In genomic region chr6:146870765-146871164, GRCh38 we compare ENCODE assay signal across 13 cellular contexts.
DNase-seq lines count a peak whose midpoint lies in the region; ATAC-seq and TF ChIP-seq lines count a peak whose summit lies in the region.
"Had no signal": no experiment of that assay in that cellular context is flagged by ENCODE, and none has a peak within 500 bp of the region (broad histone marks: within the 10 kb centered on the region; RNA-seq: fewer than 3 reads in every experiment).

No MANE protein-coding gene starts in this region.

- no peak overlapping the region for H4K91ac ChIP-seq in trophoblast cell (ENCODE audit: low read depth, low read length)

- H3K14ac ChIP-seq in trophoblast cell (ENCODE audit: low read length), result no peak overlapping the region

- H4K8ac ChIP-seq in trophoblast cell (ENCODE audit: low read depth, low read length), result no peak overlapping the region

- no peak for TF ChIP-seq CTCF in activated B cell treated with CpG ODN at 0.5 μM for 24 hours (IDR thresholded peaks at IDR 0.05)

- no peaks in the 10 kb centered on the region for H3K79me2 ChIP-seq in trophoblast cell (ENCODE audit: control insufficient read depth, insufficient read depth, low read length, poor library complexity)

- H2AFZ ChIP-seq in trophoblast cell (ENCODE audit: insufficient read depth, low read length, poor library complexity), result no peak overlapping the region
- H2AFZ ChIP-seq: GM23248 had no signal

- H2BK5ac ChIP-seq in trophoblast cell (ENCODE audit: low read depth, low read length, poor library complexity), result no peak overlapping the region

- no peaks in the 10 kb centered on the region for H3K36me3 Mint-ChIP-seq in activated B cell treated with CpG ODN at 0.5 μM for 24 hours (ENCODE audit: low read depth)

- H3K27me3 Mint-ChIP-seq in activated B cell treated with CpG ODN at 0.5 μM for 24 hours, result no peaks in the 10 kb centered on the region

- no peak overlapping the region for H2BK12ac ChIP-seq in trophoblast cell (ENCODE audit: low read length)

- no peak overlapping the region for H2BK120ac ChIP-seq in trophoblast cell (ENCODE audit: insufficient read depth, low read length, poor library complexity)

- no peak overlapping the region for H3K4me3 Mint-ChIP-seq in activated B cell treated with CpG ODN at 0.5 μM for 24 hours

- no peaks in the 10 kb centered on the region for H3K9me3 ChIP-seq in trophoblast cell (ENCODE audit: insufficient read depth, low read depth, low read length)
- H3K9me3 ChIP-seq: BLaER1 treated with 17β-estradiol and CSF1 and Interleukin-3, amounts not matched to agents 10 nM and 100 nM; gastroesophageal sphincter had no signal

- no peak overlapping the region for H3K9ac ChIP-seq in trophoblast cell (ENCODE audit: low read length)
- H3K9ac ChIP-seq: BLaER1 treated with 17β-estradiol and CSF1 and Interleukin-3, amounts not matched to agents 10 nM and 100 nM; GM23248 had no signal

- CTCF ChIA-PET in activated B cell treated with CpG ODN at 0.5 μM for 24 hours (lab: Charles Lee), result no interaction called here

- H3K4me1 ChIP-seq in trophoblast cell (ENCODE audit: control insufficient read depth in 1 of 2, insufficient read depth in 2 of 2, low read length in 2 of 2), result peaks cover 2 to 7% of the 10 kb centered on the region in 2 experiments
- H3K4me1 ChIP-seq: gastroesophageal sphincter had no signal

- no peaks in the 10 kb centered on the region for H3K27me3 ChIP-seq in trophoblast cell (ENCODE audit: insufficient read depth, low read length)
- H3K27me3 ChIP-seq: BLaER1 treated with 17β-estradiol and CSF1 and Interleukin-3, amounts not matched to agents 10 nM and 100 nM; gastroesophageal sphincter had no signal

- no peaks in the 10 kb centered on the region for H3K9me3 Mint-ChIP-seq in activated B cell treated with CpG ODN at 0.5 μM for 24 hours

- no peak overlapping the region for H4K12ac ChIP-seq in trophoblast cell (ENCODE audit: low read depth, low read length)

- H3K36me3 ChIP-seq in trophoblast cell (ENCODE audit: control insufficient read depth in 1 of 2, insufficient read depth in 2 of 2, low read length in 2 of 2), result no peaks in the 10 kb centered on the region
- H3K36me3 ChIP-seq: BLaER1 treated with 17β-estradiol and CSF1 and Interleukin-3, amounts not matched to agents 10 nM and 100 nM; gastroesophageal sphincter had no signal

- H3K23ac ChIP-seq in trophoblast cell (ENCODE audit: low read length), result no peak overlapping the region

- peaks cover 5% of the 10 kb centered on the region for H3K4me1 Mint-ChIP-seq in activated B cell treated with CpG ODN at 0.5 μM for 24 hours

- H3K27ac Mint-ChIP-seq in activated B cell treated with CpG ODN at 0.5 μM for 24 hours, result no peak overlapping the region

- intact Hi-C loops in activated B cell treated with CpG ODN at 0.5 μM for 24 hours (cut with micrococcal nuclease), result no loop called here

- no peaks in the 10 kb centered on the region for H3K79me1 ChIP-seq in trophoblast cell (ENCODE audit: low read length)

- no CpG with 5 or more reads among the region's 3 CpGs for WGBS in trophoblast cell (ENCODE audit: extremely low coverage, insufficient coverage, insufficient read length)

- H3K4ac ChIP-seq in trophoblast cell (ENCODE audit: low read depth, low read length), result no peak overlapping the region

- POLR2A ChIA-PET in activated B cell treated with CpG ODN at 0.5 μM for 24 hours (lab: Charles Lee), result no interaction called here

- DNase-seq in activated B cell treated with CpG ODN at 0.5 μM for 24 hours, result no peak
- DNase-seq in SW 1271 (lab: John Stamatoyannopoulos, UW), result no peak
- no peak for DNase-seq in trophoblast cell
- DNase-seq in RPMI8226, result no peak
- DNase-seq: amniotic stem cell, kidney glomerular epithelial cell had no signal

- no peak overlapping the region for H3K4me2 ChIP-seq in trophoblast cell (ENCODE audit: low read length)

- no peak overlapping the region for H3K27ac ChIP-seq in trophoblast cell (ENCODE audit: low read depth, low read length)
- H3K27ac ChIP-seq: BLaER1 treated with 17β-estradiol and CSF1 and Interleukin-3, amounts not matched to agents 10 nM and 100 nM; gastroesophageal sphincter; GM23248 had no signal

- no peak overlapping the region for H3K4me3 ChIP-seq in trophoblast cell (ENCODE audit: low read depth, low read length)
- H3K4me3 ChIP-seq: BLaER1 treated with 17β-estradiol and CSF1 and Interleukin-3, amounts not matched to agents 10 nM and 100 nM; gastroesophageal sphincter; GM23248 had no signal

- peak; percentile 85 for ATAC-seq in GM18517 (IDR thresholded peaks at IDR 0.05; ENCODE audit: unreplicated experiment)
- ATAC-seq in GM19467 (IDR thresholded peaks at IDR 0.05; ENCODE audit: unreplicated experiment), result peak; percentile 78
- peak; percentile 88 for ATAC-seq in HG02938 (IDR thresholded peaks at IDR 0.05; ENCODE audit: unreplicated experiment)
- peak; percentile 28 for ATAC-seq in activated B cell treated with CpG ODN at 0.5 μM for 24 hours (ENCODE audit: low read depth)
- no peak for ATAC-seq in HG03280 (IDR thresholded peaks at IDR 0.05; ENCODE audit: unreplicated experiment)
- ATAC-seq: gastroesophageal sphincter had no signal

- no peak overlapping the region for H2AK5ac ChIP-seq in trophoblast cell (ENCODE audit: low read length)

- no peak overlapping the region for H3K18ac ChIP-seq in trophoblast cell (ENCODE audit: low read length)
